ENCODE assay signal across 1 cellular context in genomic region chr11:17927041-17927440, GRCh38.
TF ChIP-seq lines count a peak whose summit lies in the region.

No MANE protein-coding gene starts in this region.

TF ChIP-seq in SK-N-SH treated with all-trans-retinoic acid at 6 μM for 48 hours, 23 proteins besides CTCF, POLR2A, EP300 and RAD21 (continued from another document):
- no peak for TF ChIP-seq PATZ1 (CRISPR knock-in tag; IDR thresholded peaks at IDR 0.05; ENCODE audit: borderline replicate concordance)
- no peak for TF ChIP-seq ZC3H10 (CRISPR knock-in tag; IDR thresholded peaks at IDR 0.05)
- TF ChIP-seq ESRRG (CRISPR knock-in tag; IDR thresholded peaks at IDR 0.05), result no peak
